ENCODE assay signal across 25 cellular contexts in the genomic region with DNA sequence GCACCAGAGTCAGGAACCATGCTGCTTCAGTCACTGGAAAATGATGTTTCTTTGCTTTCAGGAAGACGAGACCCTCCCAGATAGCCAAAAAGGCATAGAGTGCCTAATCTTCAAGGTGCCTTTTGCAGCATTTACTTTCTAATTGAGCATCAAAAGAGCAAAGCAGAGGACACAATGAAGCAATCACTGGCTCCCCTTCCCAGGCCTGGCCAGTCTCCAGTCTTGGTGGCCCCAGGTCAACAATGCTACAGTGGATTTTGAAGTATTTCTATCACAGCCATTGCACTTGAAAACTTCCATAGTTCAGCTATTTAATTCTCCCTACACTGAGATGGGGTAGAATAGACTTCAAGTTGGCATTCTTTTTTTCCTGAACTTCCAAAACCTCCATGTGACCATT.
"Had no signal": no experiment of that assay in that cellular context is flagged by ENCODE, and none has a peak within 500 bp of the region (broad histone marks: within the 10 kb centered on the region; RNA-seq: fewer than 3 reads in every experiment).

No MANE protein-coding gene starts in this region.

- H3K27ac ChIP-seq: neutrophil, ovary, prostate gland, tibial artery, vagina, VCaP had no signal

- H3K36me3 Mint-ChIP-seq: activated naive CD4-positive, alpha-beta T cell treated with anti-CD3 and anti-CD28 coated beads, Interleukin-2, amount 10 ng/mL, durations not matched to agents 7 days and 5 days; natural killer cell; T-cell had no signal

- H3K9me3 ChIP-seq: neutrophil, ovary, prostate gland, spleen, tibial artery, vagina had no signal

- H3K27ac Mint-ChIP-seq: activated CD4-positive, alpha-beta memory T cell treated with anti-CD3 and anti-CD28 coated beads, Interleukin-2, amount 10 ng/mL, durations not matched to agents 7 days and 5 days; activated CD4-positive, alpha-beta T cell treated with anti-CD3 and anti-CD28 coated beads, Interleukin-2, amount 10 ng/mL, durations not matched to agents 24 days and 14 days; activated naive CD4-positive, alpha-beta T cell treated with anti-CD3 and anti-CD28 coated beads, Interleukin-2, amount 10 ng/mL, durations not matched to agents 7 days and 5 days; activated T-cell treated with anti-CD3 and anti-CD28 coated beads, Interleukin-2, amount 50 U/mL, for 72 hours; dendritic cell treated with granulocyte-macrophage colony-stimulating factor and Interleukin-4, amounts not matched to agents 40 ng/mL and 50 ng/mL, for 4 days; natural killer cell; T-helper 2 cell treated with Interferon-gamma antibody and Interleukin-4, amounts not matched to agents 5 μg/mL and 100 μg/mL, for 36 hours had no signal

- H3K4me1 Mint-ChIP-seq: natural killer cell had no signal

- H3K4me3 Mint-ChIP-seq: activated CD4-positive, alpha-beta memory T cell treated with anti-CD3 and anti-CD28 coated beads, Interleukin-2, amount 10 ng/mL, durations not matched to agents 7 days and 5 days; activated CD4-positive, alpha-beta T cell treated with anti-CD3 and anti-CD28 coated beads, Interleukin-2, amount 10 ng/mL, durations not matched to agents 24 days and 14 days; activated naive CD4-positive, alpha-beta T cell treated with anti-CD3 and anti-CD28 coated beads, Interleukin-2, amount 10 ng/mL, durations not matched to agents 7 days and 5 days; activated T-cell treated with anti-CD3 and anti-CD28 coated beads, Interleukin-2, amount 50 U/mL, for 72 hours; dendritic cell treated with granulocyte-macrophage colony-stimulating factor and Interleukin-4, amounts not matched to agents 40 ng/mL and 50 ng/mL, for 4 days; natural killer cell; T-cell; T-helper 2 cell treated with Interferon-gamma antibody and Interleukin-4, amounts not matched to agents 5 μg/mL and 100 μg/mL, for 36 hours had no signal

- H3K36me3 ChIP-seq: neutrophil, ovary, prostate gland, spleen, tibial artery, vagina had no signal

- H3K4me3 ChIP-seq: ovary, prostate gland, spleen, tibial artery, vagina had no signal

- H3K4me1 ChIP-seq: prostate gland had no signal

- FAIRE-seq: islet of Langerhans had no signal

- DNase-seq: activated CD4-positive, alpha-beta memory T cell treated with anti-CD3 and anti-CD28 coated beads, Interleukin-2, amount 10 ng/mL, durations not matched to agents 7 days and 5 days; activated CD4-positive, alpha-beta T cell treated with anti-CD3 and anti-CD28 coated beads, Interleukin-2, amount 10 ng/mL, durations not matched to agents 24 days and 14 days; activated effector memory CD4-positive, alpha-beta T cell treated with Interleukin-2 at 50 U/mL for 16 hours; activated naive CD4-positive, alpha-beta T cell treated with anti-CD3 and anti-CD28 coated beads, Interleukin-2, amount 10 ng/mL, durations not matched to agents 7 days and 5 days; activated T-cell treated with anti-CD3 and anti-CD28 coated beads, Interleukin-2, amount 50 U/mL, for 72 hours; effector CD8-positive, alpha-beta T cell; foreskin melanocyte; hypothalamus; left colon; midbrain; natural killer cell; spleen; stimulated activated CD4-positive, alpha-beta T cell treated with anti-CD3 and anti-CD28 coated beads, Interleukin-4, amount 100 ng/mL, for 24 hours; stimulated activated naive CD4-positive, alpha-beta T cell treated with Interleukin-2 at 50 U/mL for 16 hours; T-cell had no signal

- ATAC-seq: activated CD4-positive, CD25-positive, alpha-beta regulatory T cell treated with anti-CD3 and anti-CD28 coated beads, Interleukin-2, amount 50 U/mL, for 24 hours; activated T-cell treated with anti-CD3 and anti-CD28 coated beads, Interleukin-2, amount 50 U/mL, for 72 hours; left colon; natural killer cell; T-cell had no signal

- H3K9me3 Mint-ChIP-seq: activated CD4-positive, alpha-beta memory T cell treated with anti-CD3 and anti-CD28 coated beads, Interleukin-2, amount 10 ng/mL, durations not matched to agents 7 days and 5 days; activated CD4-positive, alpha-beta T cell treated with anti-CD3 and anti-CD28 coated beads, Interleukin-2, amount 10 ng/mL, durations not matched to agents 24 days and 14 days; activated naive CD4-positive, alpha-beta T cell treated with anti-CD3 and anti-CD28 coated beads, Interleukin-2, amount 10 ng/mL, durations not matched to agents 7 days and 5 days; activated T-cell treated with anti-CD3 and anti-CD28 coated beads, Interleukin-2, amount 50 U/mL, for 72 hours; dendritic cell treated with granulocyte-macrophage colony-stimulating factor and Interleukin-4, amounts not matched to agents 40 ng/mL and 50 ng/mL, for 4 days; natural killer cell; T-cell; T-helper 2 cell treated with Interferon-gamma antibody and Interleukin-4, amounts not matched to agents 5 μg/mL and 100 μg/mL, for 36 hours had no signal

- H3K27me3 ChIP-seq: ovary, tibial artery, vagina had no signal
